ENCODE assay signal across 2 cellular contexts in genomic region chr17:78337244-78338109, GRCh38.
TF ChIP-seq lines count a peak whose summit lies in the region.

No MANE protein-coding gene starts in this region.

TF ChIP-seq in IMR-90, 13 proteins besides CTCF, POLR2A, EP300 and RAD21:
- peak; percentile 85 for TF ChIP-seq FOS (IDR thresholded peaks at IDR 0.05; ENCODE audit: low read depth, low read length)
- TF ChIP-seq, protein P1, sequence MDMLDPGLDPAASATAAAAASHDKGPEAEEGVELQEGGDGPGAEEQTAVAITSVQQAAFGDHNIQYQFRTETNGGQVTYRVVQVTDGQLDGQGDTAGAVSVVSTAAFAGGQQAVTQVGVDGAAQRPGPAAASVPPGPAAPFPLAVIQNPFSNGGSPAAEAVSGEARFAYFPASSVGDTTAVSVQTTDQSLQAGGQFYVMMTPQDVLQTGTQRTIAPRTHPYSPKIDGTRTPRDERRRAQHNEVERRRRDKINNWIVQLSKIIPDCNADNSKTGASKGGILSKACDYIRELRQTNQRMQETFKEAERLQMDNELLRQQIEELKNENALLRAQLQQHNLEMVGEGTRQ (IDR thresholded peaks at IDR 0.05; ENCODE audit: low read depth, low read length) = no peak
- TF ChIP-seq RFX5 (IDR thresholded peaks at IDR 0.05; ENCODE audit: low read depth, low read length) = 0 out of 2 replicates have a peak, but pooled peaks have one; percentile 23
- no peak for TF ChIP-seq RCOR1 (IDR thresholded peaks at IDR 0.05; ENCODE audit: insufficient replicate concordance, low read length)
- no peak for TF ChIP-seq MAFK (IDR thresholded peaks at IDR 0.05; ENCODE audit: low read depth, low read length)
- no peak for TF ChIP-seq CHD1 (IDR thresholded peaks at IDR 0.05; ENCODE audit: low read depth, low read length)
- TF ChIP-seq MXI1 (IDR thresholded peaks at IDR 0.05; ENCODE audit: borderline replicate concordance, low read depth, low read length) = no peak
- TF ChIP-seq, protein P2, sequence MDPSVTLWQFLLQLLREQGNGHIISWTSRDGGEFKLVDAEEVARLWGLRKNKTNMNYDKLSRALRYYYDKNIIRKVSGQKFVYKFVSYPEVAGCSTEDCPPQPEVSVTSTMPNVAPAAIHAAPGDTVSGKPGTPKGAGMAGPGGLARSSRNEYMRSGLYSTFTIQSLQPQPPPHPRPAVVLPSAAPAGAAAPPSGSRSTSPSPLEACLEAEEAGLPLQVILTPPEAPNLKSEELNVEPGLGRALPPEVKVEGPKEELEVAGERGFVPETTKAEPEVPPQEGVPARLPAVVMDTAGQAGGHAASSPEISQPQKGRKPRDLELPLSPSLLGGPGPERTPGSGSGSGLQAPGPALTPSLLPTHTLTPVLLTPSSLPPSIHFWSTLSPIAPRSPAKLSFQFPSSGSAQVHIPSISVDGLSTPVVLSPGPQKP (IDR thresholded peaks at IDR 0.05; ENCODE audit: borderline replicate concordance, low read depth, low read length) = no peak
- TF ChIP-seq BHLHE40 (IDR thresholded peaks at IDR 0.05; ENCODE audit: low read depth, low read length) = peak; percentile 18; the same call in 1 of the 2 replicates
- TF ChIP-seq NFE2L2 (IDR thresholded peaks at IDR 0.05; ENCODE audit: low read depth, low read length) = 0 out of 2 replicates have a peak, but pooled peaks have one; percentile 2
- peak; percentile 98 for TF ChIP-seq CEBPB (IDR thresholded peaks at IDR 0.05; ENCODE audit: low read depth, low read length)
- peak; percentile 96 for TF ChIP-seq MAZ (IDR thresholded peaks at IDR 0.05; ENCODE audit: borderline replicate concordance, low read depth, low read length)
- TF ChIP-seq SMC3 (IDR thresholded peaks at IDR 0.05; ENCODE audit: low read depth, low read length) = no peak

TF ChIP-seq in H1, 55 proteins besides CTCF, POLR2A, EP300 and RAD21:
- TF ChIP-seq CREB1 (IDR thresholded peaks at IDR 0.05) (no peak), NRF1 (IDR thresholded peaks at IDR 0.05; ENCODE audit: low read depth, low read length) (no peak), MAFK (IDR thresholded peaks at IDR 0.05; ENCODE audit: low read depth, low read length) (no peak), HDAC2 (IDR thresholded peaks at IDR 0.05; ENCODE audit: borderline replicate concordance in 1 of 2, low read depth in 2 of 2, low read length in 2 of 2) (no peak), TAF7 (optimal IDR thresholded peaks at IDR 0.05; ENCODE audit: borderline replicate concordance, low read depth, low read length) (no peak), BACH1 (IDR thresholded peaks at IDR 0.05; ENCODE audit: low read length) (no peak), GTF2F1 (IDR thresholded peaks at IDR 0.05; ENCODE audit: borderline replicate concordance, low read depth, low read length) (no peak), CHD2 (IDR thresholded peaks at IDR 0.05; ENCODE audit: low read length) (no peak), CBX5 (IDR thresholded peaks at IDR 0.05; ENCODE audit: low read depth, low read length) (no peak), TCF12 (IDR thresholded peaks at IDR 0.05; ENCODE audit: low read depth, low read length) (no peak), SIX5 (IDR thresholded peaks at IDR 0.05; ENCODE audit: low read depth, low read length) (no peak)
